ENCODE assay signal across 25 cellular contexts in genomic region chr6:2977799-2978558, GRCh38. TPM values are rescaled to one million over a fixed set of nuclear protein-coding genes. Genes with fewer than 3 reads are reported as not detected.
DNase-seq lines count a peak whose midpoint lies in the region; ATAC-seq, FAIRE-seq and TF ChIP-seq lines count a peak whose summit lies in the region.
"Had no signal": no experiment of that assay in that cellular context is flagged by ENCODE, and none has a peak within 500 bp of the region (broad histone marks: within the 10 kb centered on the region; RNA-seq: fewer than 3 reads in every experiment).

No MANE protein-coding gene starts in this region.

- H3K4me3 Mint-ChIP-seq in HFFc6 = no peak overlapping the region
- H3K4me3 Mint-ChIP-seq: activated CD4-positive, alpha-beta T cell treated with anti-CD3 and anti-CD28 coated beads, Interleukin-2, amount 10 ng/mL, durations not matched to agents 24 days and 14 days; CD4-positive, alpha-beta memory T cell; mesothelial cell of epicardium; stimulated activated naive CD8-positive, alpha-beta T cell treated with anti-CD3 and anti-CD28 coated beads, Interleukin-15, Interleukin-2, amounts not matched to agents 100 ng/mL and 50 ng/mL, for 24 hours had no signal

- ATAC-seq in HG03457 (IDR thresholded peaks at IDR 0.05; ENCODE audit: unreplicated experiment) = no peak
- ATAC-seq: left cardiac atrium had no signal

- H3K27me3 Mint-ChIP-seq in HFFc6 (ENCODE audit: insufficient read depth) = no peaks in the 10 kb centered on the region; the same call in 1 of the 2 replicates

- DNase-seq in HFFc6 (no peak), SK-N-MC (ENCODE audit: low read depth, low spot score) (no peak), kidney (no peak), SK-N-DZ (ENCODE audit: low spot score) (no peak), NCI-H69 (lab: John Stamatoyannopoulos, UW) (no peak), NCI-H146 (lab: John Stamatoyannopoulos, UW) (no peak)
- DNase-seq: activated CD4-positive, alpha-beta T cell treated with anti-CD3 and anti-CD28 coated beads, Interleukin-2, amount 10 ng/mL, durations not matched to agents 24 days and 14 days; activated gamma-delta T cell treated with Interleukin-2 at 50 U/mL for 16 hours; activated T-cell treated with anti-CD3 and anti-CD28 coated beads for 4 hours; CD4-positive, alpha-beta memory T cell; DMS 273 treated with DMSO at 0.1 percent for 48 hours; left cardiac atrium; NCI-H1694 treated with DMSO at 0.1 percent for 48 hours; NCI-H748 treated with DMSO at 0.1 percent for 48 hours; SHP77 treated with DMSO at 0.1 percent for 48 hours; stimulated activated CD4-positive, alpha-beta T cell treated with anti-CD3 and anti-CD28 coated beads, Interleukin-4, amount 100 ng/mL, for 4 hours; thyroid gland had no signal

- TF ChIP-seq CTCF in HFFc6 (IDR thresholded peaks at IDR 0.05) (no peak), kidney (IDR thresholded peaks at IDR 0.05; ENCODE audit: borderline replicate concordance, extremely low read depth, insufficient read depth) (no peak), parathyroid adenoma (IDR thresholded peaks at IDR 0.05) (no peak)

- peaks cover 2% of the 10 kb centered on the region for H3K79me2 ChIP-seq in parathyroid adenoma

- H3K9me3 Mint-ChIP-seq in HFFc6 = no peaks in the 10 kb centered on the region
- H3K9me3 Mint-ChIP-seq: CD4-positive, alpha-beta memory T cell; mesothelial cell of epicardium; stimulated activated naive CD8-positive, alpha-beta T cell treated with anti-CD3 and anti-CD28 coated beads, Interleukin-15, Interleukin-2, amounts not matched to agents 100 ng/mL and 50 ng/mL, for 24 hours had no signal

- peaks cover 90% of the 10 kb centered on the region for H3K4me1 Mint-ChIP-seq in HFFc6 (ENCODE audit: low read depth)

- H3K27ac ChIP-seq in SK-N-MC (peak overlapping the region; percentile 44; the same call in 1 of the 2 replicates), kidney (ENCODE audit: low read depth in 2 of 2, low read length in 2 of 2) (peak overlapping the region; percentile 48 to 60), parathyroid adenoma (peak overlapping the region; percentile 52)
- H3K27ac ChIP-seq: breast epithelium, KMS-11, thyroid gland had no signal

- H3K27me3 ChIP-seq in parathyroid adenoma (ENCODE audit: control insufficient read depth, insufficient read depth, low read length) = no peaks in the 10 kb centered on the region
- H3K27me3 ChIP-seq: breast epithelium, thyroid gland had no signal

- peak overlapping the region; percentile 52 for H2AFZ ChIP-seq in parathyroid adenoma

- no peak for FAIRE-seq in kidney (lab: Jason Lieb, UNC)
- FAIRE-seq: colon had no signal

- H3K4me3 ChIP-seq in SK-N-MC (0 out of 2 replicates have a peak overlapping the region, but pooled peaks have one; percentile 6), kidney (ENCODE audit: low read length in 2 of 2) (no peak overlapping the region), parathyroid adenoma (ENCODE audit: low read depth, low read length) (peak overlapping the region; percentile 6)
- H3K4me3 ChIP-seq: breast epithelium, HAP-1, thyroid gland had no signal

- H3K4me1 ChIP-seq in kidney (ENCODE audit: control insufficient read depth in 1 of 2, insufficient read depth in 1 of 2, low read depth in 1 of 2, low read length in 2 of 2) (peaks cover 12 to 15% of the 10 kb centered on the region in 2 donors), parathyroid adenoma (peaks cover 43% of the 10 kb centered on the region)
- H3K4me1 ChIP-seq: breast epithelium, HAP-1 had no signal

- peak overlapping the region; percentile 34 for H3K4me2 ChIP-seq in parathyroid adenoma (ENCODE audit: low read length)
- H3K4me2 ChIP-seq: KMS-11 had no signal

- intact Hi-C loops in kidney (cut with DNase I) = no loop called here

- no peaks in the 10 kb centered on the region for H3K36me3 ChIP-seq in SK-N-MC (ENCODE audit: insufficient read depth, low read length)
- H3K36me3 ChIP-seq in kidney (ENCODE audit: control insufficient read depth in 1 of 2, insufficient read depth in 2 of 2, low read length in 2 of 2) = no peaks in the 10 kb centered on the region
- H3K36me3 ChIP-seq in parathyroid adenoma (ENCODE audit: control insufficient read depth, insufficient read depth, low read length) = no peaks in the 10 kb centered on the region
- H3K36me3 ChIP-seq: breast epithelium, HAP-1, thyroid gland had no signal

- H3K9me3 ChIP-seq in SK-N-MC (ENCODE audit: low read depth, low read length) (no peaks in the 10 kb centered on the region), kidney (ENCODE audit: control insufficient read depth in 1 of 2, low read length in 2 of 2) (no peaks in the 10 kb centered on the region), parathyroid adenoma (ENCODE audit: control insufficient read depth, low read length) (no peaks in the 10 kb centered on the region)
- H3K9me3 ChIP-seq: breast epithelium, HAP-1, thyroid gland had no signal

- H3K27ac Mint-ChIP-seq in HFFc6 = peak overlapping the region; percentile 97
- H3K27ac Mint-ChIP-seq: activated CD4-positive, alpha-beta T cell treated with anti-CD3 and anti-CD28 coated beads, Interleukin-2, amount 10 ng/mL, durations not matched to agents 24 days and 14 days; mesothelial cell of epicardium; stimulated activated naive CD8-positive, alpha-beta T cell treated with anti-CD3 and anti-CD28 coated beads, Interleukin-15, Interleukin-2, amounts not matched to agents 100 ng/mL and 50 ng/mL, for 24 hours had no signal

- H3K9ac ChIP-seq in SK-N-MC (ENCODE audit: insufficient read length) (peak overlapping the region; percentile 28), kidney (ENCODE audit: low read length in 2 of 2) (no peak overlapping the region), parathyroid adenoma (no peak overlapping the region)
- H3K9ac ChIP-seq: KMS-11 had no signal

- H3K36me3 Mint-ChIP-seq in HFFc6 (ENCODE audit: low read depth) = no peaks in the 10 kb centered on the region
- H3K36me3 Mint-ChIP-seq: CD4-positive, alpha-beta memory T cell; mesothelial cell of epicardium had no signal

RNA-seq across cellular contexts. Expression of gene SERPINB6, which starts 6.6 kb away (rescaled TPM):
- total RNA-seq in HFFc6 (2021; fragmentation: NEBNext Ultra II Directional; extraction: Animal tissue kit (Norgen Biotek cat#: 25700)) = 100 to 1,000 TPM; 109 to 142 (median 134) TPM
- total RNA-seq in kidney = 136 TPM
- polyA plus RNA-seq in kidney (ENCODE audit: insufficient read depth, low read depth, low replicate concordance) = 212 TPM
- 24.6 and 26.2 TPM in 2 replicates for polyA plus RNA-seq in SK-N-DZ (2014; cell fraction: cytosol; rRNA removed)
- 22.0 and 25.7 TPM in 2 replicates for polyA plus RNA-seq in SK-N-DZ (2014; cell fraction: nucleus; rRNA removed)

RNA-seq across cellular contexts. Expression of gene NQO2, which starts 21.7 kb away (rescaled TPM):
- total RNA-seq in HFFc6 (2021; fragmentation: NEBNext Ultra II Directional; extraction: Animal tissue kit (Norgen Biotek cat#: 25700)) = 10 to 100 TPM; 28.9 to 48.6 (median 43.6) TPM
- total RNA-seq in kidney = 37.0 TPM
- polyA plus RNA-seq in kidney (ENCODE audit: insufficient read depth, low read depth, low replicate concordance) = 291 TPM
- 5.3 and 5.4 TPM in 2 replicates for polyA plus RNA-seq in SK-N-DZ (2014; cell fraction: cytosol; rRNA removed)
- polyA plus RNA-seq in SK-N-DZ (2014; cell fraction: nucleus; rRNA removed) = 2.5 and 2.8 TPM in 2 replicates

Comparison
In these comparisons a context has a peak if more than half of its experiments do, and no peak if none do; other contexts are left out.
1. H3K4me3 ChIP-seq: peak in SK-N-MC (single experiment) and parathyroid adenoma (single experiment); none in kidney (0 of 2).
2. Peak in every context shown above with its lines, with median percentiles within 50 percentile points of each other: H3K27ac ChIP-seq.